ENCODE assay signal across 16 cellular contexts in genomic region chr2:9211496-9211895, GRCh38. TPM values are rescaled to one million over a fixed set of nuclear protein-coding genes. Genes with fewer than 3 reads are reported as not detected.
DNase-seq lines count a peak whose midpoint lies in the region; ATAC-seq and TF ChIP-seq lines count a peak whose summit lies in the region.
"Had no signal": no experiment of that assay in that cellular context is flagged by ENCODE, and none has a peak within 500 bp of the region (broad histone marks: within the 10 kb centered on the region; RNA-seq: fewer than 3 reads in every experiment).

No MANE protein-coding gene starts in this region.

- H3K27ac ChIP-seq in esophagus squamous epithelium (peak overlapping the region in 3 of 4 donors; percentile 41 to 60 (median 53)), upper lobe of left lung (peak overlapping the region in 3 of 4 donors; percentile 24 to 68 (median 32))

- intact Hi-C loops in esophagus squamous epithelium (cut with DNase I): no loop called here

- no peaks in the 10 kb centered on the region for H3K4me1 Mint-ChIP-seq in stimulated activated effector memory CD8-positive, alpha-beta T cell treated with anti-CD3 and anti-CD28 coated beads, Interleukin-12 subunit alpha, Interleukin-12 subunit beta, amount 100 ng/mL, for 72 hours

- H3K27me3 ChIP-seq in esophagus squamous epithelium (peaks cover 0 to 9% (median 0%) of the 10 kb centered on the region in 4 donors), mucosa of stomach (ENCODE audit: control insufficient read depth, insufficient read depth, low read length) (no peaks in the 10 kb centered on the region), upper lobe of left lung (peaks cover 0 to 2% (median 0%) of the 10 kb centered on the region in 4 donors)

- TF ChIP-seq POLR2A in esophagus squamous epithelium (IDR thresholded peaks at IDR 0.05): no peak
- TF ChIP-seq POLR2A in upper lobe of left lung (IDR thresholded peaks at IDR 0.05): no peak

- ATAC-seq in upper lobe of left lung (ENCODE audit: low FRiP score in 2 of 2) (peak in 1 of 2 donors; percentile 72), HG02610 (IDR thresholded peaks at IDR 0.05; ENCODE audit: unreplicated experiment) (no peak)
- no peak for ATAC-seq in stimulated activated effector memory CD8-positive, alpha-beta T cell treated with anti-CD3 and anti-CD28 coated beads, Interleukin-12 subunit alpha, Interleukin-12 subunit beta, amount 100 ng/mL, for 72 hours

- H3K36me3 Mint-ChIP-seq in stimulated activated effector memory CD8-positive, alpha-beta T cell treated with anti-CD3 and anti-CD28 coated beads, Interleukin-12 subunit alpha, Interleukin-12 subunit beta, amount 100 ng/mL, for 72 hours: no peaks in the 10 kb centered on the region

- TF ChIP-seq CTCF in esophagus squamous epithelium (IDR thresholded peaks at IDR 0.05) (no peak), upper lobe of left lung (IDR thresholded peaks at IDR 0.05) (no peak)

- no peak for TF ChIP-seq EP300 in upper lobe of left lung (IDR thresholded peaks at IDR 0.05)

- peak; percentile 24 for DNase-seq in RPMI8226
- no peak for DNase-seq in esophagus squamous epithelium (lab: John Stamatoyannopoulos, UW)
- DNase-seq in upper lobe of left lung: no peak
- DNase-seq in NCI-H2196 (lab: John Stamatoyannopoulos, UW; ENCODE audit: unreplicated experiment): no peak
- DNase-seq in stimulated activated effector memory CD8-positive, alpha-beta T cell treated with anti-CD3 and anti-CD28 coated beads, Interleukin-12 subunit alpha, Interleukin-12 subunit beta, amount 100 ng/mL, for 72 hours (ENCODE audit: low spot score in 2 of 2): no peak
- DNase-seq in putamen (ENCODE audit: low spot score): no peak
- DNase-seq: activated CD8-positive, alpha-beta memory T cell treated with anti-CD3 and anti-CD28 coated beads for 24 hours; activated naive CD4-positive, alpha-beta T cell treated with Interleukin-2 at 50 U/mL for 16 hours; cortex of kidney; NCI-H2171; stimulated activated CD4-positive, alpha-beta T cell treated with anti-CD3 and anti-CD28 coated beads, Interleukin-4, amount 100 ng/mL, for 4 hours; T1000 had no signal

- H3K36me3 ChIP-seq in esophagus squamous epithelium (no peaks in the 10 kb centered on the region), mucosa of stomach (ENCODE audit: control insufficient read depth, insufficient read depth, low read length) (no peaks in the 10 kb centered on the region), upper lobe of left lung (no peaks in the 10 kb centered on the region)

- peaks cover 5 to 65% (median 29%) of the 10 kb centered on the region in 3 donors for H3K4me1 ChIP-seq in esophagus squamous epithelium
- peaks cover 52% of the 10 kb centered on the region for H3K4me1 ChIP-seq in mucosa of stomach (ENCODE audit: control insufficient read depth, insufficient read depth, low read length)
- H3K4me1 ChIP-seq in upper lobe of left lung: peaks cover 27 to 46% (median 30%) of the 10 kb centered on the region in 4 donors

- H3K4me3 Mint-ChIP-seq in stimulated activated effector memory CD8-positive, alpha-beta T cell treated with anti-CD3 and anti-CD28 coated beads, Interleukin-12 subunit alpha, Interleukin-12 subunit beta, amount 100 ng/mL, for 72 hours: no peak overlapping the region
- H3K4me3 Mint-ChIP-seq: stimulated activated naive CD8-positive, alpha-beta T cell treated with anti-CD3 and anti-CD28 coated beads, Interleukin-15, Interleukin-2, amounts not matched to agents 100 ng/mL and 50 ng/mL, for 24 hours had no signal

- H3K4me3 ChIP-seq in esophagus squamous epithelium (no peak overlapping the region), mucosa of stomach (ENCODE audit: low read length) (no peak overlapping the region), upper lobe of left lung (no peak overlapping the region)

- peak overlapping the region; percentile 26 for H3K9ac ChIP-seq in mucosa of stomach (ENCODE audit: low read length)

- 57 to 61% methylated on average over 4 of the region's 4 CpGs for WGBS in esophagus squamous epithelium, 2 donors
- WGBS in upper lobe of left lung, 2 donors: 65 to 69% methylated on average over 4 of the region's 4 CpGs

- H3K27ac Mint-ChIP-seq in stimulated activated effector memory CD8-positive, alpha-beta T cell treated with anti-CD3 and anti-CD28 coated beads, Interleukin-12 subunit alpha, Interleukin-12 subunit beta, amount 100 ng/mL, for 72 hours: no peak overlapping the region
- H3K27ac Mint-ChIP-seq: stimulated activated naive CD8-positive, alpha-beta T cell treated with anti-CD3 and anti-CD28 coated beads, Interleukin-15, Interleukin-2, amounts not matched to agents 100 ng/mL and 50 ng/mL, for 24 hours had no signal

- H3K9me3 ChIP-seq in esophagus squamous epithelium: no peaks in the 10 kb centered on the region
- no peaks in the 10 kb centered on the region for H3K9me3 ChIP-seq in mucosa of stomach (ENCODE audit: control insufficient read depth, low read length)
- H3K9me3 ChIP-seq in upper lobe of left lung: no peaks in the 10 kb centered on the region
- H3K9me3 ChIP-seq: Caco-2 had no signal

- no peaks in the 10 kb centered on the region for H3K9me3 Mint-ChIP-seq in stimulated activated effector memory CD8-positive, alpha-beta T cell treated with anti-CD3 and anti-CD28 coated beads, Interleukin-12 subunit alpha, Interleukin-12 subunit beta, amount 100 ng/mL, for 72 hours
- H3K9me3 Mint-ChIP-seq: stimulated activated naive CD8-positive, alpha-beta T cell treated with anti-CD3 and anti-CD28 coated beads, Interleukin-15, Interleukin-2, amounts not matched to agents 100 ng/mL and 50 ng/mL, for 24 hours had no signal

RNA-seq across cellular contexts. Expression of gene ASAP2, which starts 4.9 kb away (rescaled TPM):
- total RNA-seq in esophagus squamous epithelium (10 to 100 TPM in 1 of 4 donors, 1 to 10 TPM in 3; 3.3 to 15.3 (median 6.9) TPM), upper lobe of left lung (10 to 100 TPM; 20.4 to 26.0 (median 23.4) TPM)
